7 cellular contexts compared by ENCODE assay signal in genomic region chr2:111897924-111898702, GRCh38. TPM values are rescaled to one million over a fixed set of nuclear protein-coding genes. Genes with fewer than 3 reads are reported as not detected.
DNase-seq lines count a peak whose midpoint lies in the region; ATAC-seq, FAIRE-seq and TF ChIP-seq lines count a peak whose summit lies in the region.

Gene MERTK (plus strand): TSS chr2:111898607. CDS start chr2:111898736, 129 bp downstream.

- no peaks in the 10 kb centered on the region for H3K9me3 Mint-ChIP-seq in stimulated activated naive CD8-positive, alpha-beta T cell treated with anti-CD3 and anti-CD28 coated beads, Interleukin-15, Interleukin-2, amounts not matched to agents 100 ng/mL and 50 ng/mL, for 24 hours

- TF ChIP-seq POLR2A in GM12892 (IDR thresholded peaks at IDR 0.05; ENCODE audit: low read depth, low read length) (no peak), erythroblast (IDR thresholded peaks at IDR 0.05; ENCODE audit: low read length) (no peak)

- no peaks in the 10 kb centered on the region for H3K36me3 Mint-ChIP-seq in stimulated activated naive CD8-positive, alpha-beta T cell treated with anti-CD3 and anti-CD28 coated beads, Interleukin-15, Interleukin-2, amounts not matched to agents 100 ng/mL and 50 ng/mL, for 24 hours (ENCODE audit: low read depth)

- peak; percentile 52 for ATAC-seq in HG03139 (IDR thresholded peaks at IDR 0.05; ENCODE audit: unreplicated experiment)

- H3K4me1 Mint-ChIP-seq in stimulated activated naive CD8-positive, alpha-beta T cell treated with anti-CD3 and anti-CD28 coated beads, Interleukin-15, Interleukin-2, amounts not matched to agents 100 ng/mL and 50 ng/mL, for 24 hours (ENCODE audit: low read depth), result peaks cover 13% of the 10 kb centered on the region

- H3K27me3 Mint-ChIP-seq in stimulated activated naive CD8-positive, alpha-beta T cell treated with anti-CD3 and anti-CD28 coated beads, Interleukin-15, Interleukin-2, amounts not matched to agents 100 ng/mL and 50 ng/mL, for 24 hours, result peaks cover 37% of the 10 kb centered on the region

- H3K27ac Mint-ChIP-seq in stimulated activated naive CD8-positive, alpha-beta T cell treated with anti-CD3 and anti-CD28 coated beads, Interleukin-15, Interleukin-2, amounts not matched to agents 100 ng/mL and 50 ng/mL, for 24 hours, result no peak within 1 kb of the TSS

- FAIRE-seq in GM12892 (lab: Jason Lieb, UNC), result no peak

- H3K4me3 Mint-ChIP-seq in stimulated activated naive CD8-positive, alpha-beta T cell treated with anti-CD3 and anti-CD28 coated beads, Interleukin-15, Interleukin-2, amounts not matched to agents 100 ng/mL and 50 ng/mL, for 24 hours, result peak within 1 kb of the TSS; percentile 83

- peak; percentile 63 for DNase-seq in GM12892 (ENCODE audit: insufficient read length)
- DNase-seq in NOMO-1 treated with DMSO at 0.1 percent for 48 hours (lab: John Stamatoyannopoulos, UW; ENCODE audit: unreplicated experiment), result peak; percentile 64
- peak; percentile 19 for DNase-seq in activated T-cell treated with anti-CD3 and anti-CD28 coated beads for 4 hours
- peak; percentile 53 to 64 for DNase-seq in erythroblast (lab: John Stamatoyannopoulos, UW)
- peak; percentile 79 for DNase-seq in mucosa of gallbladder (ENCODE audit: low spot score)

RNA-seq across cellular contexts. Expression of gene MERTK, which starts in this region (rescaled TPM):
- 2.6 TPM for polyA plus RNA-seq in GM12892 (2012; ENCODE audit: missing spikeins)
- 20.4 TPM for total RNA-seq in mucosa of gallbladder

Comparison
In these comparisons a context has a peak if more than half of its experiments do, and no peak if none do; other contexts are left out.
1. Peak in every context shown above with its lines: DNase-seq and ATAC-seq.
2. DNase-seq: peak in every context shown above with its lines; median percentile 79 in mucosa of gallbladder; 64 in NOMO-1 treated with DMSO at 0.1 percent for 48 hours; 63 in GM12892; 58 in erythroblast; 19 in activated T-cell treated with anti-CD3 and anti-CD28 coated beads for 4 hours.